13 cellular contexts compared by ENCODE assay signal in genomic region chrX:109347618-109348017, GRCh38.
DNase-seq lines count a peak whose midpoint lies in the region; ATAC-seq, FAIRE-seq and TF ChIP-seq lines count a peak whose summit lies in the region.
"Had no signal": no experiment of that assay in that cellular context is flagged by ENCODE, and none has a peak within 500 bp of the region (broad histone marks: within the 10 kb centered on the region; RNA-seq: fewer than 3 reads in every experiment).

No MANE protein-coding gene starts in this region.

- ATAC-seq in CD8-positive, alpha-beta T cell: no peak
- no peak for ATAC-seq in GM18498 (IDR thresholded peaks at IDR 0.05; ENCODE audit: unreplicated experiment)
- ATAC-seq: WTC11 had no signal

- no peak overlapping the region for H3K27ac Mint-ChIP-seq in CD8-positive, alpha-beta T cell
- H3K27ac Mint-ChIP-seq in immature natural killer cell: no peak overlapping the region
- H3K27ac Mint-ChIP-seq: CD8-positive, alpha-beta memory T cell; WTC11 had no signal

- H3K9me3 Mint-ChIP-seq in CD8-positive, alpha-beta T cell: no peaks in the 10 kb centered on the region
- H3K9me3 Mint-ChIP-seq in immature natural killer cell: peaks cover 0 to 4% (median 0%) of the 10 kb centered on the region in 6 donors
- H3K9me3 Mint-ChIP-seq: CD8-positive, alpha-beta memory T cell had no signal

- CTCF ChIA-PET in CD8-positive, alpha-beta T cell (lab: Charles Lee): no interaction called here

- dilution Hi-C loops in keratinocyte (cut with MboI; ENCODE audit: extremely low pct_ligation_motif_present, low sequenced_read_pairs): no loop called here

- no peaks in the 10 kb centered on the region for H3K36me3 ChIP-seq in keratinocyte (ENCODE audit: control insufficient read depth in 2 of 2, extremely low read depth in 1 of 2, insufficient read depth in 2 of 2, low read length in 2 of 2)
- no peaks in the 10 kb centered on the region for H3K36me3 ChIP-seq in CD8-positive, alpha-beta T cell (ENCODE audit: insufficient read depth, low read length)
- H3K36me3 ChIP-seq: prostate gland had no signal

- peaks cover 10% of the 10 kb centered on the region for H3K4me1 ChIP-seq in keratinocyte (ENCODE audit: control insufficient read depth, extremely low read depth, insufficient read depth, low read length)
- H3K4me1 ChIP-seq in CD8-positive, alpha-beta T cell (ENCODE audit: insufficient read depth, low read length): no peaks in the 10 kb centered on the region
- H3K4me1 ChIP-seq: prostate gland had no signal

- H3K4me3 ChIP-seq in HL-60 (replicated peaks; ENCODE audit: insufficient read depth, low read length) (no peak overlapping the region), keratinocyte (ENCODE audit: control insufficient read depth in 2 of 3, extremely low read depth in 1 of 3, insufficient read depth in 2 of 3, low read depth in 1 of 3, low read length in 3 of 3) (no peak overlapping the region)
- H3K4me3 ChIP-seq in CD8-positive, alpha-beta T cell (ENCODE audit: low read depth, low read length): no peak overlapping the region
- H3K4me3 ChIP-seq: prostate gland had no signal

- POLR2A ChIA-PET in CD8-positive, alpha-beta T cell (lab: Charles Lee): no interaction called here

- H3K9me3 ChIP-seq in keratinocyte (ENCODE audit: control insufficient read depth, low read depth, low read length): no peaks in the 10 kb centered on the region
- H3K9me3 ChIP-seq in CD8-positive, alpha-beta T cell (ENCODE audit: low read length): no peaks in the 10 kb centered on the region
- H3K9me3 ChIP-seq: prostate gland had no signal

- H3K9me1 ChIP-seq in keratinocyte (ENCODE audit: control insufficient read depth, extremely low read depth, insufficient read depth, low read length): no peaks in the 10 kb centered on the region

- no peaks in the 10 kb centered on the region for H3K27me3 Mint-ChIP-seq in CD8-positive, alpha-beta T cell (ENCODE audit: low read depth)
- H3K27me3 Mint-ChIP-seq in immature natural killer cell (ENCODE audit: low read depth in 3 of 3): peaks cover 0 to 5% (median 2%) of the 10 kb centered on the region in 3 donors

- H3K4me1 Mint-ChIP-seq in CD8-positive, alpha-beta T cell (ENCODE audit: low read depth): no peaks in the 10 kb centered on the region
- H3K4me1 Mint-ChIP-seq in immature natural killer cell: no peaks in the 10 kb centered on the region
- H3K4me1 Mint-ChIP-seq: CD8-positive, alpha-beta memory T cell had no signal

- H2AFZ ChIP-seq in keratinocyte (ENCODE audit: control insufficient read depth, low read length): no peak overlapping the region

- no peak overlapping the region for H3K4me2 ChIP-seq in keratinocyte (ENCODE audit: control insufficient read depth, extremely low read depth, insufficient read depth, low read depth, low read length)

- H3K9ac ChIP-seq in keratinocyte (ENCODE audit: control insufficient read depth, extremely low read depth, insufficient read depth, low read length): no peak overlapping the region

- FAIRE-seq in keratinocyte (lab: Jason Lieb, UNC): no peak
- FAIRE-seq: islet of Langerhans had no signal

- DNase-seq in AG09319 (ENCODE audit: extremely low read depth, low read depth) (peak; percentile 30), HL-60 (ENCODE audit: low read depth in 1 of 2, low spot score in 1 of 2) (peak in 1 of 2 experiments; percentile 12), astrocyte of the hippocampus (ENCODE audit: low read depth, low spot score) (peak; percentile 67), keratinocyte (ENCODE audit: low read depth, low spot score) (peak; percentile 1), AML-193 (lab: John Stamatoyannopoulos, UW) (no peak), immature natural killer cell (no peak)
- DNase-seq in CD8-positive, alpha-beta T cell: no peak
- DNase-seq: CD8-positive, alpha-beta memory T cell; NCI-H1417 had no signal

- no peak for TF ChIP-seq CTCF in AG09319 (IDR thresholded peaks at IDR 0.05; ENCODE audit: low read depth, low read length)
- TF ChIP-seq CTCF in HL-60 (IDR thresholded peaks at IDR 0.05; ENCODE audit: insufficient read depth, low read length): no peak
- TF ChIP-seq CTCF in keratinocyte (optimal IDR thresholded peaks at IDR 0.05 in 1 of 3, IDR thresholded peaks at IDR 0.05 in 1 of 3, conservative IDR thresholded peaks at IDR 0.05 in 1 of 3; ENCODE audit: extremely low read depth in 1 of 3, insufficient read depth in 2 of 3, low read length in 3 of 3): no peak
- TF ChIP-seq CTCF in CD8-positive, alpha-beta T cell (IDR thresholded peaks at IDR 0.05): no peak

- H3K27me3 ChIP-seq in HL-60 (ENCODE audit: insufficient read depth, poor library complexity, severe bottlenecking) (no peaks in the 10 kb centered on the region), keratinocyte (ENCODE audit: control insufficient read depth, extremely low read depth, insufficient read depth, low read length) (peaks cover 4% of the 10 kb centered on the region)
- H3K27me3 ChIP-seq in CD8-positive, alpha-beta T cell (ENCODE audit: insufficient read depth, low read length): no peaks in the 10 kb centered on the region

- no peak overlapping the region for H3K4me3 Mint-ChIP-seq in CD8-positive, alpha-beta T cell
- H3K4me3 Mint-ChIP-seq in immature natural killer cell: no peak overlapping the region
- H3K4me3 Mint-ChIP-seq: CD8-positive, alpha-beta memory T cell; WTC11 had no signal

- H3K27ac ChIP-seq in HL-60 (replicated peaks) (peak overlapping the region; percentile 16; the same call in 1 of the 2 replicates), keratinocyte (ENCODE audit: control insufficient read depth, insufficient read depth, low read length) (no peak overlapping the region)
- no peak overlapping the region for H3K27ac ChIP-seq in CD8-positive, alpha-beta T cell (ENCODE audit: low read depth, low read length)
- H3K27ac ChIP-seq: prostate gland had no signal

- H3K36me3 Mint-ChIP-seq in CD8-positive, alpha-beta T cell: no peaks in the 10 kb centered on the region
- H3K36me3 Mint-ChIP-seq in immature natural killer cell: no peaks in the 10 kb centered on the region
- H3K36me3 Mint-ChIP-seq: CD8-positive, alpha-beta memory T cell; WTC11 had no signal

- no peaks in the 10 kb centered on the region for H4K20me1 ChIP-seq in keratinocyte (ENCODE audit: control insufficient read depth, extremely low read depth, insufficient read depth, low read length)

- no peaks in the 10 kb centered on the region for H3K79me2 ChIP-seq in keratinocyte (ENCODE audit: control insufficient read depth, insufficient read depth, low read length)

- intact Hi-C loops in CD8-positive, alpha-beta T cell (cut with DNase I, micrococcal nuclease): no loop called here

Comparison
In these comparisons a context has a peak if more than half of its experiments do, and no peak if none do; other contexts are left out.
1. DNase-seq: peak in AG09319 (single experiment), astrocyte of the hippocampus (single experiment) and keratinocyte (single experiment); none in AML-193 (0 of 2), CD8-positive, alpha-beta T cell (0 of 7) and immature natural killer cell (0 of 3).